ENCODE assay signal across 16 cellular contexts in the genomic region with DNA sequence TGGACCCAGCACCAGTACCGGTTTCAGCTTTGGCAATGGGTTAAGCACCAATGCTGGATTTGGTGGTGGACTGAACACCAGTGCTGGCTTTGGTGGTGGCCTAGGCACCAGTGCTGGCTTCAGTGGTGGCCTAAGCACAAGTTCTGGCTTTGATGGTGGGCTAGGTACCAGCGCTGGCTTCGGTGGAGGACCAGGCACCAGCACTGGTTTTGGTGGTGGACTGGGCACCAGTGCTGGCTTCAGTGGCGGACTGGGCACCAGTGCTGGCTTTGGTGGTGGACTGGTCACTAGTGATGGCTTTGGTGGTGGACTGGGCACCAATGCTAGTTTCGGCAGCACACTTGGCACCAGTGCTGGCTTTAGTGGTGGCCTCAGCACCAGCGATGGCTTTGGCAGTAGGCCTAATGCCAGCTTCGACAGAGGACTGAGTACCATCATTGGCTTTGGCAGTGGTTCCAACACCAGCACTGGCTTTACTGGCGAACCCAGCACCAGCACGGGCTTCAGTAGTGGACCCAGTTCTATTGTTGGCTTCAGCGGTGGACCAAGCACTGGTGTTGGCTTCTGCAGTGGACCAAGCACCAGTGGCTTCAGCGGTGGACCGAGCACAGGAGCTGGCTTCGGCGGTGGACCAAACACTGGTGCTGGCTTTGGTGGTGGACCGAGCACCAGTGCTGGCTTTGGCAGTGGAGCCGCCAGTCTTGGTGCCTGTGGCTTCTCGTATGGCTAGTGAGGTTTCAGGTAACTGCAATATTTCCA. TPM values are rescaled to one million over a fixed set of nuclear protein-coding genes. Genes with fewer than 3 reads are reported as not detected.
DNase-seq lines count a peak whose midpoint lies in the region; ATAC-seq and TF ChIP-seq lines count a peak whose summit lies in the region.
"Had no signal": no experiment of that assay in that cellular context is flagged by ENCODE, and none has a peak within 500 bp of the region (broad histone marks: within the 10 kb centered on the region; RNA-seq: fewer than 3 reads in every experiment).

No MANE protein-coding gene starts in this region.

- DNase-seq in ecto neural progenitor cell (ENCODE audit: low spot score) (peak; percentile 11), mesenteric fat pad (ENCODE audit: low spot score) (peak; percentile 86), NCI-H2081 treated with DMSO at 0.1 percent for 48 hours (lab: John Stamatoyannopoulos, UW) (no peak)
- no peak for DNase-seq in effector CD4-positive, alpha-beta T cell
- DNase-seq: CD4-positive, alpha-beta T cell; CD8-positive, alpha-beta memory T cell; DMS 273 treated with DMSO at 0.1 percent for 48 hours; DMS79; EL; GDM1; GOT3; HFFc6 had no signal

- peak overlapping the region; percentile 86 for H3K27ac ChIP-seq in C4-2B
- H3K27ac ChIP-seq: BLaER1 had no signal

- no peak for ATAC-seq in GM21526 (IDR thresholded peaks at IDR 0.05; ENCODE audit: low FRiP score, unreplicated experiment)
- ATAC-seq: GM12878 had no signal

- TF ChIP-seq CTCF in C4-2B (conservative IDR thresholded peaks at IDR 0.05): no peak

RNA-seq across cellular contexts. Expression of a gene that starts 9.8 kb away (rescaled TPM):
- total RNA-seq in mesenteric fat pad: 3.9 TPM
- total RNA-seq: GM12878 had no signal

Comparison
In these comparisons a context has a peak if more than half of its experiments do, and no peak if none do; other contexts are left out.
1. DNase-seq: peak in ecto neural progenitor cell (single experiment) and mesenteric fat pad (single experiment); none in effector CD4-positive, alpha-beta T cell (single experiment) and NCI-H2081 treated with DMSO at 0.1 percent for 48 hours (single experiment).